8 cellular contexts compared by ENCODE assay signal in the genomic region with DNA sequence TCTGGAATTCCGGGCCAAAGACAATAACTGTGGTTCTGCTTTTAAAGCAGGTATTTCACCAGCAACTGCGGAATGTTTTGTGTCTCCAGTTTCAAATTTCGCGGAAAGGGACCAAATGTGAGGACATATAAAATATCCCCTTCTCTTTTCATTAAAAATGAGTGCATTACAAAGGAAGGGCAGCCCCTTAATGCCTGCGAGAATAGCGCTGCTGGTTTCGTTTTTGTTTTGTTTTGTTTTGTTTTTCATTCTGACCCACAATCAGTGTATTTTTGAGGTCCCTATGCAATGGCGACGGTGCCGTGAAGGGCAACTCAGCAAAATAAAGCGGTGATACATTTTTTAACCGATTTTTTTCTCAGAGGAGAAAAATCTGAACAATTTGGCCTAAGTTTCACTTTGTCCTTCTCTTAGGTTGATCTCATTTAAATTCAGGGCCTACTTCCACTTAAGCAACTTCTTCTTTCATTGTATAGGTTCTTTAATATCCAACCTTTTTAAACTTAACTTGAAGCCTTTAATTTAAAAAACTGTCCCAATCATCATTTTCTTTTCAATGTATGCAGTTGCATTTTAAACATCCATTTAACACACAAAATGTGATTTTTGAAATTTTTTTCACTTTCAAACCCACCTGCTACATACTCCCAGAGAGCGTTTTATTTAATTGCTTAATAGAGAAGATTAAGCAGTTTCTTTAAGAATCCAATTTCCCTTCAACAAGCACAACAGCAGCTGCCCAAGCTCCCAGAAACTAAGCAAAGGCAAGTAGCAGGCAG. TPM values are rescaled to one million over a fixed set of nuclear protein-coding genes. Genes with fewer than 3 reads are reported as not detected.
DNase-seq lines count a peak whose midpoint lies in the region; ATAC-seq, FAIRE-seq and TF ChIP-seq lines count a peak whose summit lies in the region.

No MANE protein-coding gene starts in this region.

- TF ChIP-seq CTCF in DND-41 (IDR thresholded peaks at IDR 0.05; ENCODE audit: borderline replicate concordance, extremely low read depth, low read length, poor library complexity, severe bottlenecking) (no peak), hepatocyte (IDR thresholded peaks at IDR 0.05; ENCODE audit: poor library complexity) (no peak)

- peak overlapping the region; percentile 80; the same call in 1 of the 2 replicates for H3K4me2 ChIP-seq in DND-41 (ENCODE audit: insufficient read depth, low read length)
- peak overlapping the region; percentile 94 for H3K4me2 ChIP-seq in hepatocyte

- no peaks in the 10 kb centered on the region for H4K20me1 ChIP-seq in DND-41 (ENCODE audit: insufficient read depth, low read length)
- H4K20me1 ChIP-seq in hepatocyte (ENCODE audit: insufficient read depth, poor library complexity, severe bottlenecking), result no peaks in the 10 kb centered on the region

- H2AFZ ChIP-seq in DND-41 (ENCODE audit: low read depth, low read length), result no peak overlapping the region
- H2AFZ ChIP-seq in hepatocyte, result peak overlapping the region; percentile 18

- H3K4me1 ChIP-seq in DND-41 (ENCODE audit: insufficient read depth, low read length) (peaks cover 25% of the 10 kb centered on the region), hepatocyte (ENCODE audit: insufficient read depth) (peaks cover 9% of the 10 kb centered on the region)

- H3K4me3 ChIP-seq in DND-41 (ENCODE audit: low read depth in 1 of 2, low read length in 2 of 2) (no peak overlapping the region), hepatocyte (peak overlapping the region; percentile 62)

- H3K27me3 ChIP-seq in DND-41 (ENCODE audit: insufficient read depth, low read length, poor library complexity) (peaks cover 11% of the 10 kb centered on the region), hepatocyte (no peaks in the 10 kb centered on the region)

- no peaks in the 10 kb centered on the region for H3K9me3 ChIP-seq in DND-41 (ENCODE audit: insufficient read depth, low read length, severe bottlenecking)
- H3K9me3 ChIP-seq in hepatocyte (ENCODE audit: low read depth), result no peaks in the 10 kb centered on the region

- DNase-seq in DND-41 (no peak), activated T-helper 1 cell treated with Interleukin-2 at 50 U/mL for 16 hours (ENCODE audit: low read depth) (peak; percentile 3), hepatocyte (ENCODE audit: low spot score) (no peak), OCI-M2 (lab: John Stamatoyannopoulos, UW; ENCODE audit: unreplicated experiment) (no peak), GM12892 (ENCODE audit: insufficient read length) (no peak)
- DNase-seq in stimulated activated CD8-positive, alpha-beta memory T cell treated with anti-CD3 and anti-CD28 coated beads, Interleukin-4, amount 100 ng/mL, for 48 hours, result peak; percentile 41

- no peak for TF ChIP-seq POLR2A in GM12892 (IDR thresholded peaks at IDR 0.05; ENCODE audit: low read depth, low read length)

- no peak overlapping the region for H3K27ac ChIP-seq in DND-41 (ENCODE audit: low read length)
- H3K27ac ChIP-seq in hepatocyte, result peak overlapping the region; percentile 100

- 17% methylated on average over 13 of the region's 13 CpGs for WGBS in hepatocyte (ENCODE audit: low lambda C conversion rate, missing lambda C conversion rate)

- no peaks in the 10 kb centered on the region for H3K9me2 ChIP-seq in hepatocyte (replicated peaks; ENCODE audit: insufficient read depth)

- no peak overlapping the region for H3K9ac ChIP-seq in DND-41 (ENCODE audit: low read depth, low read length)

- ATAC-seq in DND-41 (ENCODE audit: insufficient read depth, low read depth) (no peak), GM19452 (IDR thresholded peaks at IDR 0.05; ENCODE audit: unreplicated experiment) (peak; percentile 32), HG03442 (IDR thresholded peaks at IDR 0.05; ENCODE audit: unreplicated experiment) (peak; percentile 21)

- FAIRE-seq in GM12892 (lab: Jason Lieb, UNC), result no peak

- H3K79me2 ChIP-seq in DND-41 (ENCODE audit: insufficient read depth, low read length) (peaks cover 4% of the 10 kb centered on the region), hepatocyte (peaks cover 10% of the 10 kb centered on the region)

- H3K36me3 ChIP-seq in DND-41 (ENCODE audit: insufficient read depth, low read length), result no peaks in the 10 kb centered on the region
- no peaks in the 10 kb centered on the region for H3K36me3 ChIP-seq in hepatocyte (replicated peaks; ENCODE audit: insufficient read depth, low read depth)

RNA-seq across cellular contexts. Expression of a gene that starts 2.9 kb away (rescaled TPM):
- 9.4 TPM in 2 replicates for total RNA-seq in hepatocyte
- polyA plus RNA-seq in hepatocyte, result 3.3 and 3.9 TPM in 2 replicates
- 4.5 TPM for polyA plus RNA-seq in GM12892 (2012; ENCODE audit: missing spikeins)

Comparison
In these comparisons a context has a peak if more than half of its experiments do, and no peak if none do; other contexts are left out.
1. DNase-seq: peak in activated T-helper 1 cell treated with Interleukin-2 at 50 U/mL for 16 hours (single experiment) and stimulated activated CD8-positive, alpha-beta memory T cell treated with anti-CD3 and anti-CD28 coated beads, Interleukin-4, amount 100 ng/mL, for 48 hours (single experiment); none in DND-41 (single experiment), hepatocyte (single experiment), OCI-M2 (single experiment) and GM12892 (single experiment).